ENCODE assay signal across 22 cellular contexts in the genomic region with DNA sequence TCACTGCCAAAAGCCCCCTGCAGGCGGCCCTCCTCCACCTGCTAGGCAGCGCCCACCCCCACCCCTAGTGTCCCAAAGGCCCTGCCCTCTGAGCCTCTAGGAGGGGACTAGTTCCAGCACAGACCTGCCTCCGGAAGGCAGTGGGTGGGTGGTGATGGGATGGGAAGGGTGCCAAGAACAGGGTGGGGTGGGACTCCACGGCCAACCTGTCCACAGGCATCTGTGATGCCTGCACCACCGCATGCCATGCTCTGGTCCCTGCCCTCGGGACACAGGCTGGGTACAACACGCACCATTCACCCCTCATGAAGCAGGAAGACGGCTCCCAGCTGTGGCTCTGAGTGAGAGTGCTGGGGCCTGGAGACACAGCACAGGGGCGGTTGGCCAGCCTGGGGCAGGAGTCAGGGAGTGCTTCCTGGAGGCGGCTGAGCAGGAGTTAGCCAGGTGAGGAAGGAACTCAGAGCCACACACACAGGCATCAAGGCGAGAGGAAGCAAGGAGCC.
"Had no signal": no experiment of that assay in that cellular context is flagged by ENCODE, and none has a peak within 500 bp of the region (broad histone marks: within the 10 kb centered on the region; RNA-seq: fewer than 3 reads in every experiment).

No MANE protein-coding gene starts in this region.

- H3K27ac Mint-ChIP-seq: activated CD4-positive, alpha-beta memory T cell treated with anti-CD3 and anti-CD28 coated beads, Interleukin-2, amount 10 ng/mL, durations not matched to agents 7 days and 5 days; activated naive CD8-positive, alpha-beta T cell treated with anti-CD3 and anti-CD28 coated beads, Interleukin-2, amount 10 ng/mL, durations not matched to agents 7 days and 5 days; activated T-cell treated with anti-CD3 and anti-CD28 coated beads, Interleukin-2, amount 50 U/mL, for 24 hours; activated T-helper 2 cell treated with anti-CD3 and anti-CD28 coated beads, Interferon-gamma antibody, Interleukin-2, Interleukin-4, amounts not matched to agents 10 μg/mL and 5 μg/mL and 100 μg/mL, durations not matched to agents 14 hours and 24 hours and 36 hours had no signal

- H2AFZ ChIP-seq: parathyroid adenoma had no signal

- H3K79me2 ChIP-seq: parathyroid adenoma had no signal

- H3K27me3 ChIP-seq: cardiac muscle cell, sigmoid colon, thyroid gland had no signal

- H3K4me1 Mint-ChIP-seq: activated CD4-positive, alpha-beta memory T cell treated with anti-CD3 and anti-CD28 coated beads, Interleukin-2, amount 10 ng/mL, durations not matched to agents 7 days and 5 days; activated naive CD8-positive, alpha-beta T cell treated with anti-CD3 and anti-CD28 coated beads, Interleukin-2, amount 10 ng/mL, durations not matched to agents 7 days and 5 days; naive thymus-derived CD4-positive, alpha-beta T cell had no signal

- H3K36me3 ChIP-seq: cardiac muscle cell, sigmoid colon, thyroid gland had no signal

- DNase-seq: activated CD4-positive, alpha-beta memory T cell treated with anti-CD3 and anti-CD28 coated beads, Interleukin-2, amount 10 ng/mL, durations not matched to agents 7 days and 5 days; activated CD4-positive, alpha-beta T cell treated with anti-CD3 and anti-CD28 coated beads for 48 hours; activated CD4-positive, CD25-positive, alpha-beta regulatory T cell; activated naive CD4-positive, alpha-beta T cell treated with Interleukin-2 at 50 U/mL for 16 hours; activated naive CD8-positive, alpha-beta T cell treated with anti-CD3 and anti-CD28 coated beads, Interleukin-2, amount 10 ng/mL, durations not matched to agents 7 days and 5 days; activated T-cell treated with anti-CD3 and anti-CD28 coated beads, Interleukin-2, amount 50 U/mL, for 24 hours; amygdala; effector memory CD8-positive, alpha-beta T cell; foreskin fibroblast; head of caudate nucleus; mesenchymal stem cell; naive thymus-derived CD4-positive, alpha-beta T cell; sigmoid colon; stimulated activated CD8-positive, alpha-beta memory T cell treated with anti-CD3 and anti-CD28 coated beads, Interleukin-4, amount 100 ng/mL, for 48 hours; stimulated activated naive CD4-positive, alpha-beta T cell; T-helper 1 cell; T-helper 9 cell; thyroid gland had no signal

- H3K4me1 ChIP-seq: parathyroid adenoma, sigmoid colon, thyroid gland had no signal

- ATAC-seq: effector memory CD8-positive, alpha-beta T cell; naive thymus-derived CD4-positive, alpha-beta T cell had no signal

- H3K36me3 Mint-ChIP-seq: activated naive CD8-positive, alpha-beta T cell treated with anti-CD3 and anti-CD28 coated beads, Interleukin-2, amount 10 ng/mL, durations not matched to agents 7 days and 5 days; naive thymus-derived CD4-positive, alpha-beta T cell had no signal

- H3K9me3 ChIP-seq: thyroid gland had no signal

- H3K4me3 ChIP-seq: cardiac muscle cell, sigmoid colon, thyroid gland had no signal

- H3K27me3 Mint-ChIP-seq: activated naive CD8-positive, alpha-beta T cell treated with anti-CD3 and anti-CD28 coated beads, Interleukin-2, amount 10 ng/mL, durations not matched to agents 7 days and 5 days had no signal

- H3K27ac ChIP-seq: cardiac muscle cell, epithelial cell of prostate, parathyroid adenoma, sigmoid colon, thyroid gland had no signal

- H3K9me3 Mint-ChIP-seq: activated CD4-positive, alpha-beta memory T cell treated with anti-CD3 and anti-CD28 coated beads, Interleukin-2, amount 10 ng/mL, durations not matched to agents 7 days and 5 days; activated naive CD8-positive, alpha-beta T cell treated with anti-CD3 and anti-CD28 coated beads, Interleukin-2, amount 10 ng/mL, durations not matched to agents 7 days and 5 days; activated T-helper 2 cell treated with anti-CD3 and anti-CD28 coated beads, Interferon-gamma antibody, Interleukin-2, Interleukin-4, amounts not matched to agents 10 μg/mL and 5 μg/mL and 100 μg/mL, durations not matched to agents 14 hours and 24 hours and 36 hours; effector memory CD8-positive, alpha-beta T cell had no signal

- H3K4me3 Mint-ChIP-seq: activated CD4-positive, alpha-beta memory T cell treated with anti-CD3 and anti-CD28 coated beads, Interleukin-2, amount 10 ng/mL, durations not matched to agents 7 days and 5 days; activated naive CD8-positive, alpha-beta T cell treated with anti-CD3 and anti-CD28 coated beads, Interleukin-2, amount 10 ng/mL, durations not matched to agents 7 days and 5 days; activated T-cell treated with anti-CD3 and anti-CD28 coated beads, Interleukin-2, amount 50 U/mL, for 24 hours; effector memory CD8-positive, alpha-beta T cell; naive thymus-derived CD4-positive, alpha-beta T cell had no signal
